Comparison of ENCODE assay signal across 8 cellular contexts in genomic region chrX:24027086-24027485, GRCh38. TPM values are rescaled to one million over a fixed set of nuclear protein-coding genes. Genes with fewer than 3 reads are reported as not detected.
A peak's percentile ranks its signal among the peaks of the same experiment; 100 is the strongest.
DNase-seq lines count a peak whose midpoint lies in the region; ATAC-seq and TF ChIP-seq lines count a peak whose summit lies in the region.

KLHL15 (minus strand) TSS chrX:24027186; CDS start chrX:24006693, 20,493 bp downstream.

- peak within 1 kb of the TSS; percentile 93 for H3K27ac Mint-ChIP-seq in Caco-2 (ENCODE audit: unreplicated experiment)

- TF ChIP-seq CTCF in Caco-2 (IDR thresholded peaks at IDR 0.05; ENCODE audit: insufficient read depth in 1 of 2, low read depth in 1 of 2, low read length in 1 of 2, severe bottlenecking in 1 of 2, unreplicated experiment in 1 of 2): no peak
- no peak for TF ChIP-seq CTCF in Panc1 (IDR thresholded peaks at IDR 0.05)
- TF ChIP-seq CTCF in ovary (IDR thresholded peaks at IDR 0.05): no peak

- H3K4me3 ChIP-seq in Caco-2 (ENCODE audit: low read depth, low read length) (peak within 1 kb of the TSS; percentile 90), Panc1 (ENCODE audit: low read depth in 2 of 2, low read length in 2 of 2) (peak within 1 kb of the TSS; percentile 53 to 61), ovary (peak within 1 kb of the TSS; percentile 65)

- no peaks in the 10 kb centered on the region for H3K36me3 ChIP-seq in Caco-2 (ENCODE audit: control insufficient read depth, insufficient read depth, low read length)
- no peaks in the 10 kb centered on the region for H3K36me3 ChIP-seq in Panc1 (ENCODE audit: control insufficient read depth, insufficient read depth, low read length)
- H3K36me3 ChIP-seq in ovary: no peaks in the 10 kb centered on the region

- in situ Hi-C loops in Panc1 (cut with HindIII; ENCODE audit: low pct_unique_long_range_greater_than_20kb, low sequenced_read_pairs): no loop called here

- no peak for TF ChIP-seq EP300 in ovary (IDR thresholded peaks at IDR 0.05)

- POLR2A ChIA-PET in Caco-2 (lab: Charles Lee): interaction anchor here (1.0 kb wide), 1 partner anchor 72 kb away, joined by 3 read pairs; no protein-coding TSS in a partner anchor
- POLR2A ChIA-PET in Panc1 (lab: Charles Lee): interaction anchor here (1.2 kb wide), 1 partner anchor 27 kb away, joined by 3 read pairs; no protein-coding TSS in a partner anchor

- H3K9me3 Mint-ChIP-seq in Caco-2 (ENCODE audit: unreplicated experiment): no peaks in the 10 kb centered on the region

- DNase-seq in Caco-2 (no peak), Panc1 (ENCODE audit: low read depth, low spot score) (no peak), epithelial cell of prostate (ENCODE audit: low read depth, low spot score) (no peak), ovary (no peak), NOMO-1 treated with DMSO at 0.1 percent for 48 hours (lab: John Stamatoyannopoulos, UW; ENCODE audit: unreplicated experiment) (no peak), COLO829 (ENCODE audit: low spot score) (no peak)

- intact Hi-C loops in Caco-2 (cut with micrococcal nuclease; ENCODE audit: unreplicated experiment) (loop anchor here (10.0 kb wide), 1 partner anchor 92 kb away; no protein-coding TSS in a partner anchor), Panc1 (cut with micrococcal nuclease; ENCODE audit: unreplicated experiment) (no loop called here), ovary (cut with DNase I) (loop anchor here in 1 of 4 donors (10.0 kb wide), 1 partner anchor 122 kb away; the partner anchor contains the start of genes APOO and CXorf58)

- H3K27me3 ChIP-seq in Caco-2 (replicated peaks; ENCODE audit: control insufficient read depth, insufficient read depth, low read length) (no peaks in the 10 kb centered on the region), Panc1 (ENCODE audit: control insufficient read depth, insufficient read depth, low read length) (no peaks in the 10 kb centered on the region), ovary (no peaks in the 10 kb centered on the region)

- H3K27ac ChIP-seq in Panc1 (ENCODE audit: low read length) (peak within 1 kb of the TSS; percentile 79), epithelial cell of prostate (peak within 1 kb of the TSS; percentile 79), ovary (peak within 1 kb of the TSS; percentile 88 to 90)

- CTCF ChIA-PET in Caco-2 (lab: Charles Lee) (no interaction called here), Panc1 (lab: Charles Lee) (no interaction called here)

- 75 to 80% (median 77%) methylated on average over 7 of the region's 7 CpGs for WGBS in ovary, 3 donors

- no peak for TF ChIP-seq POLR2A in ovary (IDR thresholded peaks at IDR 0.05)

- ATAC-seq in Panc1: no peak
- no peak for ATAC-seq in GM19351 (IDR thresholded peaks at IDR 0.05; ENCODE audit: unreplicated experiment)
- no peak for ATAC-seq in HG03378 (IDR thresholded peaks at IDR 0.05; ENCODE audit: unreplicated experiment)

- H3K9me3 ChIP-seq in Caco-2 (no peaks in the 10 kb centered on the region), Panc1 (ENCODE audit: control insufficient read depth, insufficient read depth, low read depth, low read length) (no peaks in the 10 kb centered on the region), ovary (no peaks in the 10 kb centered on the region)

- BruUV-seq in Caco-2 (replicated peaks; lab: Mats Ljungman, UMichigan) (no TSS peak), Panc1 (replicated peaks; lab: Mats Ljungman, UMichigan) (no TSS peak)

- peaks cover 12% of the 10 kb centered on the region for H3K36me3 Mint-ChIP-seq in Caco-2 (ENCODE audit: insufficient read depth, unreplicated experiment)

- H3K4me1 ChIP-seq in Caco-2 (no peaks in the 10 kb centered on the region), Panc1 (ENCODE audit: control insufficient read depth, insufficient read depth, low read length) (no peaks in the 10 kb centered on the region), ovary (ENCODE audit: insufficient read depth) (no peaks in the 10 kb centered on the region)

- H3K4me3 Mint-ChIP-seq in Caco-2 (ENCODE audit: unreplicated experiment): peak within 1 kb of the TSS; percentile 80

- no peaks in the 10 kb centered on the region for H3K4me1 Mint-ChIP-seq in Caco-2 (ENCODE audit: low read depth, unreplicated experiment)

- H3K27me3 Mint-ChIP-seq in Caco-2 (ENCODE audit: insufficient read depth, unreplicated experiment): no peaks in the 10 kb centered on the region

RNA-seq across cellular contexts. Expression of gene KLHL15, which starts in this region (rescaled TPM):
- total RNA-seq in Caco-2 (2022): 7.1 and 7.4 TPM in 2 replicates
- 9.6 TPM for total RNA-seq in Panc1 (2021; ENCODE audit: unreplicated experiment)
- polyA plus RNA-seq in Panc1 (2012; ENCODE audit: insufficient read length): 2.6 TPM
- 10 to 100 TPM; 12.0 to 19.2 (median 14.6) TPM for total RNA-seq in ovary
- polyA plus RNA-seq in ovary: 1 to 10 TPM; 3.7 to 6.2 TPM
